13 cellular contexts compared by ENCODE assay signal in the genomic region with DNA sequence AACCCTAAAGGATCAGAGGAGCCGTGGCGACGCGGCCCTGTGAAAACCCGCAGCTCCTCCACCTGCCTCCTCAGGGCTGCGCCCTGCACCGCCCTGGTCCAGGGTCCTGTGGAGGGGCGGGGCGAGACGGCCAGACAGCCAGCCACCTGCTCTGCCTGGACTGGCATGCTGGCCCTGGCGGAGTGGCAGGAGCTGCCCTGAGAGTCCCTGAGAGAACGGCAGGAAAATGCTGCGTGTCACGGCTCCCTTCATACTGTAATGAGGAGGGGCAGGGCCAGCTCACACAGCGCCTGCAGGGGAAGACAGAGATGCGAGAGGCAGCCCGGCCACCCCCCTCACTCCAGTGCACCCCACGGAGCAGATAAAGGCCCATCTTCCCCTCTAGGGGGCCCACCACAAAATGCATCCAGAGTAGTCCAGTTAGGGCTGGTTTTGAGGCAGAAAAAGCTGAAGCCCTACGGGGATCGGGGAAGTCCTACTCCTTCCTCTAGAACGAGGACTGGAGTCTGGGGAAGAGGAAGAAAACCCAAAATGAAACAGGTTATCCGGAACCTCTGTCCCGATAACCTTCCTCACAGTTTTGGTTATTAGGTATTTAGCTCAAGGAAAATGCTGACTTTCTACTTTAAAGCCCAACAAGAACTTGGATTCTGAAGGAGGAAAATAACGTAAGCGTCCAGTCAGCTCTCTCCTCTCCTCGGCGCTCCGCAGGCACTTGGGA.
DNase-seq lines count a peak whose midpoint lies in the region; ATAC-seq and TF ChIP-seq lines count a peak whose summit lies in the region.
"Had no signal": no experiment of that assay in that cellular context is flagged by ENCODE, and none has a peak within 500 bp of the region (broad histone marks: within the 10 kb centered on the region; RNA-seq: fewer than 3 reads in every experiment).

No MANE protein-coding gene starts in this region.

- peak in 1 of 3 donors; percentile 24 for ATAC-seq in natural killer cell
- ATAC-seq in natural killer cell treated with Interleukin-12 subunit alpha and Interleukin-12 subunit beta and Interleukin-15 and Interleukin-18, amount 100 ng/mL, for 72 hours, result no peak
- ATAC-seq in GM21576 (IDR thresholded peaks at IDR 0.05; ENCODE audit: unreplicated experiment), result no peak
- ATAC-seq: left cardiac atrium had no signal

- intact Hi-C loops in natural killer cell (cut with micrococcal nuclease), result no loop called here

- H3K27ac Mint-ChIP-seq in natural killer cell, result peak overlapping the region; percentile 47 to 73
- no peak overlapping the region for H3K27ac Mint-ChIP-seq in natural killer cell treated with Interleukin-12 subunit alpha and Interleukin-12 subunit beta and Interleukin-15 and Interleukin-18, amount 100 ng/mL, for 72 hours

- peaks cover 7 to 30% of the 10 kb centered on the region in 2 donors for H3K4me1 Mint-ChIP-seq in natural killer cell
- peaks cover 0 to 12% of the 10 kb centered on the region in 2 donors for H3K4me1 Mint-ChIP-seq in natural killer cell treated with Interleukin-12 subunit alpha and Interleukin-12 subunit beta and Interleukin-15 and Interleukin-18, amount 100 ng/mL, for 72 hours (ENCODE audit: low read depth in 2 of 2)

- no peaks in the 10 kb centered on the region for H3K27me3 Mint-ChIP-seq in natural killer cell (ENCODE audit: low read depth in 2 of 2)
- no peaks in the 10 kb centered on the region for H3K27me3 Mint-ChIP-seq in natural killer cell treated with Interleukin-12 subunit alpha and Interleukin-12 subunit beta and Interleukin-15 and Interleukin-18, amount 100 ng/mL, for 72 hours

- no peak for TF ChIP-seq CTCF in natural killer cell (IDR thresholded peaks at IDR 0.05)

- H3K9me3 Mint-ChIP-seq in natural killer cell, result no peaks in the 10 kb centered on the region
- no peaks in the 10 kb centered on the region for H3K9me3 Mint-ChIP-seq in natural killer cell treated with Interleukin-12 subunit alpha and Interleukin-12 subunit beta and Interleukin-15 and Interleukin-18, amount 100 ng/mL, for 72 hours

- H3K4me3 Mint-ChIP-seq in natural killer cell, result no peak overlapping the region
- H3K4me3 Mint-ChIP-seq in natural killer cell treated with Interleukin-12 subunit alpha and Interleukin-12 subunit beta and Interleukin-15 and Interleukin-18, amount 100 ng/mL, for 72 hours, result no peak overlapping the region

- DNase-seq in natural killer cell (no peak), NCI-H2196 treated with DMSO at 0.1 percent for 48 hours (lab: John Stamatoyannopoulos, UW; ENCODE audit: unreplicated experiment) (peak; percentile 84), iPS-NIHi11 (ENCODE audit: low spot score) (peak; percentile 75), SKM-1 treated with dmso at 0.1 percent for 144 hours (lab: John Stamatoyannopoulos, UW; ENCODE audit: unreplicated experiment) (no peak), NCI-H446 treated with DMSO at 0.1 percent for 48 hours (lab: John Stamatoyannopoulos, UW) (no peak), OCI-M2 (lab: John Stamatoyannopoulos, UW; ENCODE audit: unreplicated experiment) (no peak)
- DNase-seq in natural killer cell treated with Interleukin-12 subunit alpha and Interleukin-12 subunit beta and Interleukin-15 and Interleukin-18, amount 100 ng/mL, for 72 hours (ENCODE audit: low spot score), result no peak
- DNase-seq: foreskin melanocyte; GF-D8; left cardiac atrium; NCI-H2081; stimulated activated naive CD4-positive, alpha-beta T cell treated with Interleukin-2 at 50 U/mL for 16 hours had no signal

- H3K36me3 Mint-ChIP-seq in natural killer cell, result peaks cover 8% of the 10 kb centered on the region
- peaks cover 4% of the 10 kb centered on the region for H3K36me3 Mint-ChIP-seq in natural killer cell treated with Interleukin-12 subunit alpha and Interleukin-12 subunit beta and Interleukin-15 and Interleukin-18, amount 100 ng/mL, for 72 hours

Comparison
In these comparisons a context has a peak if more than half of its experiments do, and no peak if none do; other contexts are left out.
1. H3K27ac Mint-ChIP-seq: peak in natural killer cell (2 of 2); none in natural killer cell treated with Interleukin-12 subunit alpha and Interleukin-12 subunit beta and Interleukin-15 and Interleukin-18, amount 100 ng/mL, for 72 hours (0 of 2).
2. DNase-seq: peak in NCI-H2196 treated with DMSO at 0.1 percent for 48 hours (single experiment) and iPS-NIHi11 (single experiment); none in natural killer cell (single experiment), natural killer cell treated with Interleukin-12 subunit alpha and Interleukin-12 subunit beta and Interleukin-15 and Interleukin-18, amount 100 ng/mL, for 72 hours (single experiment), SKM-1 treated with dmso at 0.1 percent for 144 hours (single experiment), NCI-H446 treated with DMSO at 0.1 percent for 48 hours (single experiment) and OCI-M2 (single experiment).